8 cellular contexts compared by ENCODE assay signal in genomic region chr7:143620646-143621045, GRCh38. TPM values are rescaled to one million over a fixed set of nuclear protein-coding genes. Genes with fewer than 3 reads are reported as not detected.
DNase-seq lines count a peak whose midpoint lies in the region; ATAC-seq and TF ChIP-seq lines count a peak whose summit lies in the region.
"Not testable (repeated sequence)": the region's sequence is repeated elsewhere in the genome, so short reads cannot be mapped to it uniquely, and the experiment has no call there.

TCAF2 (plus strand) TSS chr7:143620974.

- DNase-seq in T-helper 2 cell = peak in 3 of 5 experiments; percentile 64 to 70 (median 64)
- peak; percentile 52 for DNase-seq in activated T-helper 1 cell treated with Interleukin-2 at 50 U/mL for 16 hours (ENCODE audit: low read depth)
- not testable (repeated sequence) for DNase-seq in esophagus squamous epithelium (lab: John Stamatoyannopoulos, UW); skeletal muscle cell (ENCODE audit: low read depth); stomach

- H3K4me3 ChIP-seq in esophagus squamous epithelium (peak within 1 kb of the TSS in 2 of 4 donors; percentile 36 to 44), skeletal muscle cell (ENCODE audit: low read depth, low read length) (peak within 1 kb of the TSS; percentile 39), stomach (peak within 1 kb of the TSS in 3 of 4 donors; percentile 30 to 35 (median 31))

- TF ChIP-seq CTCF in esophagus squamous epithelium (IDR thresholded peaks at IDR 0.05); stomach (IDR thresholded peaks at IDR 0.05): not testable (repeated sequence)

- intact Hi-C loops in esophagus squamous epithelium (cut with DNase I); stomach (cut with DNase I; ENCODE audit: low total_unique reads): not testable (repeated sequence)

- not testable (repeated sequence) for H3K4me1 ChIP-seq in esophagus squamous epithelium, stomach

- H3K27me3 ChIP-seq in esophagus squamous epithelium, stomach: not testable (repeated sequence)

- TF ChIP-seq POLR2A in esophagus squamous epithelium (IDR thresholded peaks at IDR 0.05); stomach (IDR thresholded peaks at IDR 0.05): not testable (repeated sequence)

- no CpG with 5 or more reads among the region's 38 CpGs for WGBS in esophagus squamous epithelium, 2 donors
- WGBS in stomach, 5 donors = 0% methylated on average over 14 of the region's 38 CpGs; no CpG with 5 or more reads in 4 of the 5 donors

- H3K27ac ChIP-seq in esophagus squamous epithelium = peak within 1 kb of the TSS in 1 of 4 donors; percentile 77
- H3K27ac ChIP-seq in stomach = peak within 1 kb of the TSS in 2 of 5 donors; percentile 52 to 66

- ATAC-seq in GM18499 (IDR thresholded peaks at IDR 0.05; ENCODE audit: insufficient read depth, unreplicated experiment) = peak; percentile 72
- ATAC-seq in GM21515 (IDR thresholded peaks at IDR 0.05; ENCODE audit: unreplicated experiment) = peak; percentile 88
- peak; percentile 76 for ATAC-seq in HG03066 (IDR thresholded peaks at IDR 0.05; ENCODE audit: low read depth, unreplicated experiment)

- not testable (repeated sequence) for H3K9me3 ChIP-seq in esophagus squamous epithelium, stomach

- not testable (repeated sequence) for TF ChIP-seq EP300 in stomach (IDR thresholded peaks at IDR 0.05)

- not testable (repeated sequence) for H3K36me3 ChIP-seq in esophagus squamous epithelium, stomach

RNA-seq across cellular contexts. Expression of gene TCAF2, which starts in this region (rescaled TPM):
- 10 to 100 TPM; 11.3 to 15.3 (median 13.4) TPM for total RNA-seq in esophagus squamous epithelium
- 1 to 10 TPM in 3 of 5 donors, not detected in 2; 2.6 to 3.5 (median 2.9) TPM for total RNA-seq in stomach
- polyA plus RNA-seq in stomach = 1 to 10 TPM in 1 of 3 donors, under 1 TPM in 2; 0.87 to 1.8 (median 0.92) TPM
